In the genomic region with DNA sequence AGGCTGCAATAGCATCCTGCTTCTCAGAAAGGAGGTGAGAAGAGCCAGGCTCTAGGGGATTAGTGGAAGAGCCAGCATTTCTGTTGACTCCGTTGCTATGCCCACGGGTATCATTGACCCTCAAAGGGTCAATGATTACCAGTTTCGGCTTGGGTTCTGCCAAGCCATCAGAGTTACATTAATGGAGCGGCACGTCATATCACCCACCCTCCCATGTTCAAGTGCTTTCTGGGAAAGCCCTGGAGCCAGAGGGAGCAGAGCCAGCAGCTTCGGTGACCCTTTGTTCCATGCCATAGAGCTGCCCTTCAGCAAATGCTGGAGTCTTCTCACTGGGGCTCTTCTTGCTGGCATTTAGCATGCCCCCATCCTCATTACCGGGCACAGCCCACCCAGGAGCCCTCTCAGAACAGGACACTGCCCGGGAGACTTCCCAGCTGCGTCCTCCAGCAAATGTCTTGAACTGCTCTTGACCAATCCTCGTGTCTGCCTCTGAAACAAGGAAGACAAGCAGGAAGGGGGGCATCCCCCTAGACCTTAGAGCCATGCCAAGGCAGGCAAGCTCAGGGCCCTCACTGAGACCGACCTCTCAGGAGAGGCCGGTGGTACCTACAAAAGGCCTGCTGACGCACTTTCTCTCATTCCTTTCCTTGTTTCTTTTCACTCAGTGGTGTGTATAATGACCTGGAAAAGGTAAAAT, we compare ENCODE assay signal across 13 cellular contexts. TPM values are rescaled to one million over a fixed set of nuclear protein-coding genes. Genes with fewer than 3 reads are reported as not detected.
"Had no signal": no experiment of that assay in that cellular context is flagged by ENCODE, and none has a peak within 500 bp of the region (broad histone marks: within the 10 kb centered on the region; RNA-seq: fewer than 3 reads in every experiment).

No MANE protein-coding gene starts in this region.

- H3K4me1 ChIP-seq: testis had no signal

- H3K4me3 Mint-ChIP-seq: memory B cell; natural killer cell treated with Interleukin-12 subunit alpha and Interleukin-12 subunit beta and Interleukin-15 and Interleukin-18, amount 100 ng/mL, for 72 hours had no signal

- H3K9me3 Mint-ChIP-seq: memory B cell; natural killer cell treated with Interleukin-12 subunit alpha and Interleukin-12 subunit beta and Interleukin-15 and Interleukin-18, amount 100 ng/mL, for 72 hours had no signal

- H3K27me3 ChIP-seq: testis had no signal

- H3K27ac ChIP-seq: testis had no signal

- DNase-seq: activated CD4-positive, alpha-beta T cell treated with anti-CD3 and anti-CD28 coated beads for 1 hour; activated CD4-positive, alpha-beta T cell treated with anti-CD3 and anti-CD28 coated beads, Interleukin-2, amount 50 U/mL, for 48 hours; aorta; foreskin melanocyte; stimulated activated CD4-positive, alpha-beta T cell treated with anti-CD3 and anti-CD28 coated beads, Interleukin-12 subunit alpha, Interleukin-12 subunit beta, amount 100 ng/mL, for 4 hours; stimulated activated naive CD8-positive, alpha-beta T cell treated with anti-CD3 and anti-CD28 coated beads, Interleukin-15, Interleukin-2, amounts not matched to agents 100 U/mL and 50 U/mL, for 24 hours; T-helper 9 cell; testis had no signal

- H3K9me3 ChIP-seq: testis had no signal

- H3K27ac Mint-ChIP-seq: memory B cell; natural killer cell treated with Interleukin-12 subunit alpha and Interleukin-12 subunit beta and Interleukin-15 and Interleukin-18, amount 100 ng/mL, for 72 hours; progenitor cell of endocrine pancreas had no signal

- H3K4me3 ChIP-seq: testis had no signal

- H3K27me3 Mint-ChIP-seq: memory B cell; natural killer cell treated with Interleukin-12 subunit alpha and Interleukin-12 subunit beta and Interleukin-15 and Interleukin-18, amount 100 ng/mL, for 72 hours had no signal

- H3K36me3 Mint-ChIP-seq: natural killer cell treated with Interleukin-12 subunit alpha and Interleukin-12 subunit beta and Interleukin-15 and Interleukin-18, amount 100 ng/mL, for 72 hours had no signal

RNA-seq across cellular contexts. Expression of gene KCNJ1, which starts 14.6 kb away (rescaled TPM):
- total RNA-seq: endothelial cell of umbilical vein; kidney epithelial cell; natural killer cell treated with Interleukin-12 subunit alpha and Interleukin-12 subunit beta and Interleukin-15 and Interleukin-18, amount 100 ng/mL, for 72 hours; progenitor cell of endocrine pancreas had no signal

RNA-seq across cellular contexts. Expression of gene KCNJ5, which starts 38.7 kb away (rescaled TPM):
- total RNA-seq: natural killer cell treated with Interleukin-12 subunit alpha and Interleukin-12 subunit beta and Interleukin-15 and Interleukin-18, amount 100 ng/mL, for 72 hours had no signal
